ENCODE assay signal across 9 cellular contexts in the genomic region with DNA sequence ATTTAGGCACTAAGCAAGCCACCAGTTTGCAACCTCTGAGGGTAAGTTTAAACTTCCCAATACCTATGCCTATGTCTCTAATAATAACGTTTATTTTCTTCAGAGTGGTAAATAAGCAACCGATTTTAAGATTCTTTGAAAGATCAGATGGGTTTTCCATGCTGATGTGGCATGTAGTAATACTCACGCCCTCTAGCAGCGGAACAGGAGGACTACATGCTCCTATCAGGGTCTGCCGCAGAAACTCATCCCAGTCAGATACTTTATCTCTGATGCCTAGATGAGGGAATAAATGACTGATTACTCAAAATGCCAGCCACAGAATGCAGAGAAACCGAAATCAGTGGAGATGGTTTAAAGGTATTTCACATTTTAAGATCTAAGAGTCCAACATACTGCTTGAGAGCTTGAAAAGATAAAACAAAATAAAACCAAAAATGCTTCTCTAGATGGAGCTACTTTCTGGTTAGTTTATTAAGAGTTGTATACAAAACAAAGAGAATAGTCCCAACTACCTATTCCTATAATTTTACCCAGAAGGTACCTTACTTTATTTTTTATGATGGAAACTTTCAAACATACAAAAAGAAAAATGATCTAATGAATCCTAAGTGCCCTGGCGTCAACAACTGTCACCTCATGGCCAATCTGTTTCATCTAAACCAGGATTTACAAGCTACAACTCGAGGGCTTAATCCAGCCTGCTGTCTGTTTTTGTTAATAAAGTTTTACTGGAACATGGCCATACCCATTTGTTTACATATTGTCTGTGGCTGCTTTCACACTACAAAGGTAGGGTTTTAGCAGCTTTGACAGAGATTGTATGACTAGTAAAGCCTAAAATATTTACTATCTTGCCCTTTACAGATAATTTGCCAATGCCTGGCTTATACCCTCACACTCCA. TPM values are rescaled to one million over a fixed set of nuclear protein-coding genes. Genes with fewer than 3 reads are reported as not detected.
A peak's percentile ranks its signal among the peaks of the same experiment; 100 is the strongest.
DNase-seq lines count a peak whose midpoint lies in the region; ATAC-seq, FAIRE-seq and TF ChIP-seq lines count a peak whose summit lies in the region.
"Had no signal": no experiment of that assay in that cellular context is flagged by ENCODE, and none has a peak within 500 bp of the region (broad histone marks: within the 10 kb centered on the region; RNA-seq: fewer than 3 reads in every experiment).

No MANE protein-coding gene starts in this region.

- no peaks in the 10 kb centered on the region for H3K4me1 Mint-ChIP-seq in Caco-2 (ENCODE audit: low read depth, unreplicated experiment)
- H3K4me1 Mint-ChIP-seq in activated CD4-positive, alpha-beta memory T cell treated with anti-CD3 and anti-CD28 coated beads, Interleukin-2, amount 10 ng/mL, durations not matched to agents 7 days and 5 days = peaks cover 4% of the 10 kb centered on the region
- peaks cover 2 to 4% of the 10 kb centered on the region in 2 donors for H3K4me1 Mint-ChIP-seq in effector memory CD8-positive, alpha-beta T cell (ENCODE audit: low read depth in 2 of 2)

- H3K4me3 ChIP-seq in Caco-2 (ENCODE audit: low read depth, low read length) (no peak overlapping the region), mesendoderm (ENCODE audit: low read length) (no peak overlapping the region)

- no TSS peak for BruUV-seq in Caco-2 (replicated peaks; lab: Mats Ljungman, UMichigan)

- intact Hi-C loops in Caco-2 (cut with micrococcal nuclease; ENCODE audit: unreplicated experiment) = loop anchor here (1.0 to 5.0 kb wide), 3 partner anchors 84 to 137 kb away; a partner anchor contains a TSS

- CTCF ChIA-PET in Caco-2 (lab: Charles Lee) = interaction anchor here (0.6 to 1.4 kb wide), 3 partner anchors 36 to 85 kb away, joined by 3 to 4 read pairs (median 3); no protein-coding TSS in a partner anchor
- CTCF ChIA-PET in activated CD4-positive, alpha-beta memory T cell treated with anti-CD3 and anti-CD28 coated beads, Interleukin-2, amount 10 ng/mL, durations not matched to agents 7 days and 5 days (lab: Charles Lee) = interaction anchor here (0.6 to 2.1 kb wide), 19 partner anchors 8 to 229 kb away, joined by 3 to 11 read pairs (median 3); a partner anchor contains a TSS

- no peak for TF ChIP-seq POLR2A in H54 (IDR thresholded peaks at IDR 0.05; ENCODE audit: low read depth, low read length)

- no peak overlapping the region for H4K5ac ChIP-seq in mesendoderm (ENCODE audit: low read length)

- H3K4me1 ChIP-seq in Caco-2 = no peaks in the 10 kb centered on the region
- H3K4me1 ChIP-seq in mesendoderm (ENCODE audit: control insufficient read depth, low read depth, low read length) = no peaks in the 10 kb centered on the region

- H3K79me1 ChIP-seq in mesendoderm (ENCODE audit: low read length) = no peaks in the 10 kb centered on the region

- H3K79me2 ChIP-seq in mesendoderm (ENCODE audit: control insufficient read depth, insufficient read depth, low read length) = no peaks in the 10 kb centered on the region

- peak; percentile 69 to 87 for TF ChIP-seq CTCF in Caco-2 (IDR thresholded peaks at IDR 0.05; ENCODE audit: insufficient read depth in 1 of 2, low read depth in 1 of 2, low read length in 1 of 2, severe bottlenecking in 1 of 2, unreplicated experiment in 1 of 2)

- no peak overlapping the region for H2BK5ac ChIP-seq in mesendoderm (ENCODE audit: low read length)

- no peak overlapping the region for H3K4ac ChIP-seq in mesendoderm (ENCODE audit: low read depth, low read length)

- peak; percentile 97 for ATAC-seq in effector memory CD8-positive, alpha-beta T cell (replicated peaks)
- ATAC-seq in HG02840 (IDR thresholded peaks at IDR 0.05; ENCODE audit: low FRiP score, unreplicated experiment) = no peak

- no peak overlapping the region for H2BK120ac ChIP-seq in mesendoderm (ENCODE audit: low read depth, low read length)

- DNase-seq in Caco-2 = peak; percentile 51 to 52
- peak; percentile 31 for DNase-seq in H54 (ENCODE audit: insufficient read length, low spot score)
- DNase-seq in NCI-H510A (lab: John Stamatoyannopoulos, UW) = peak; percentile 3
- DNase-seq in activated CD4-positive, alpha-beta memory T cell treated with anti-CD3 and anti-CD28 coated beads, Interleukin-2, amount 10 ng/mL, durations not matched to agents 7 days and 5 days = peak; percentile 52
- DNase-seq in effector memory CD8-positive, alpha-beta T cell = peak; percentile 26 to 39 (median 33)
- peak; percentile 66 for DNase-seq in mesendoderm
- DNase-seq in stimulated activated CD8-positive, alpha-beta memory T cell treated with anti-CD3 and anti-CD28 coated beads, Interleukin-2, amount 100 ng/mL, for 48 hours (ENCODE audit: low read depth in 2 of 2) = peak; percentile 4 to 13

- H3K27ac Mint-ChIP-seq in Caco-2 (ENCODE audit: unreplicated experiment) = no peak overlapping the region
- no peak overlapping the region for H3K27ac Mint-ChIP-seq in activated CD4-positive, alpha-beta memory T cell treated with anti-CD3 and anti-CD28 coated beads, Interleukin-2, amount 10 ng/mL, durations not matched to agents 7 days and 5 days
- H3K27ac Mint-ChIP-seq in effector memory CD8-positive, alpha-beta T cell = peak overlapping the region; percentile 20 to 59
- H3K27ac Mint-ChIP-seq: T-helper 1 cell treated with Interleukin-12 subunit alpha and Interleukin-12 subunit beta and Interleukin-4 antibody, amounts not matched to agents 30 μg/mL and 1 μg/mL, for 36 hours had no signal

- H3K27ac ChIP-seq in mesendoderm (ENCODE audit: low read depth, low read length) = no peak overlapping the region

- peaks cover 37% of the 10 kb centered on the region for H3K36me3 Mint-ChIP-seq in Caco-2 (ENCODE audit: insufficient read depth, unreplicated experiment)
- peaks cover 6% of the 10 kb centered on the region for H3K36me3 Mint-ChIP-seq in activated CD4-positive, alpha-beta memory T cell treated with anti-CD3 and anti-CD28 coated beads, Interleukin-2, amount 10 ng/mL, durations not matched to agents 7 days and 5 days (ENCODE audit: low read depth)
- peaks cover 22% of the 10 kb centered on the region for H3K36me3 Mint-ChIP-seq in effector memory CD8-positive, alpha-beta T cell (ENCODE audit: insufficient read depth)

- H3K18ac ChIP-seq in mesendoderm (ENCODE audit: low read length) = no peak overlapping the region

- no peak overlapping the region for H3K4me2 ChIP-seq in mesendoderm (ENCODE audit: low read length)

- no CpG with 5 or more reads among the region's 8 CpGs for WGBS in mesendoderm (ENCODE audit: extremely low coverage, insufficient coverage, low lambda C conversion rate)

- H4K8ac ChIP-seq in mesendoderm (ENCODE audit: low read depth, low read length) = no peak overlapping the region

- H3K4me3 Mint-ChIP-seq in Caco-2 (ENCODE audit: unreplicated experiment) = no peak overlapping the region
- H3K4me3 Mint-ChIP-seq in activated CD4-positive, alpha-beta memory T cell treated with anti-CD3 and anti-CD28 coated beads, Interleukin-2, amount 10 ng/mL, durations not matched to agents 7 days and 5 days = no peak overlapping the region
- no peak overlapping the region for H3K4me3 Mint-ChIP-seq in effector memory CD8-positive, alpha-beta T cell
- H3K4me3 Mint-ChIP-seq: T-helper 1 cell treated with Interleukin-12 subunit alpha and Interleukin-12 subunit beta and Interleukin-4 antibody, amounts not matched to agents 30 μg/mL and 1 μg/mL, for 36 hours had no signal

- H3K27me3 ChIP-seq in Caco-2 (replicated peaks; ENCODE audit: control insufficient read depth, insufficient read depth, low read length) (no peaks in the 10 kb centered on the region), mesendoderm (ENCODE audit: insufficient read depth, low read length, poor library complexity) (no peaks in the 10 kb centered on the region)

- no peak overlapping the region for H3K9ac ChIP-seq in mesendoderm (ENCODE audit: low read length)

- no peak overlapping the region for H3K56ac ChIP-seq in mesendoderm (ENCODE audit: low read length)

- no peak overlapping the region for H2BK15ac ChIP-seq in mesendoderm (replicated peaks; ENCODE audit: low read depth)

- no peaks in the 10 kb centered on the region for H3K9me3 Mint-ChIP-seq in Caco-2 (ENCODE audit: unreplicated experiment)
- H3K9me3 Mint-ChIP-seq in activated CD4-positive, alpha-beta memory T cell treated with anti-CD3 and anti-CD28 coated beads, Interleukin-2, amount 10 ng/mL, durations not matched to agents 7 days and 5 days = no peaks in the 10 kb centered on the region
- no peaks in the 10 kb centered on the region for H3K9me3 Mint-ChIP-seq in effector memory CD8-positive, alpha-beta T cell
- H3K9me3 Mint-ChIP-seq: T-helper 1 cell treated with Interleukin-12 subunit alpha and Interleukin-12 subunit beta and Interleukin-4 antibody, amounts not matched to agents 30 μg/mL and 1 μg/mL, for 36 hours had no signal

- H3K9me3 ChIP-seq in Caco-2 = no peaks in the 10 kb centered on the region

- H2AK5ac ChIP-seq in mesendoderm (ENCODE audit: low read length) = no peak overlapping the region

- H3K23ac ChIP-seq in mesendoderm (ENCODE audit: low read length) = no peak overlapping the region

- H3K27me3 Mint-ChIP-seq in Caco-2 (ENCODE audit: insufficient read depth, unreplicated experiment) = no peaks in the 10 kb centered on the region
- no peaks in the 10 kb centered on the region for H3K27me3 Mint-ChIP-seq in activated CD4-positive, alpha-beta memory T cell treated with anti-CD3 and anti-CD28 coated beads, Interleukin-2, amount 10 ng/mL, durations not matched to agents 7 days and 5 days
- no peaks in the 10 kb centered on the region for H3K27me3 Mint-ChIP-seq in effector memory CD8-positive, alpha-beta T cell

- POLR2A ChIA-PET in Caco-2 (lab: Charles Lee) = no interaction called here
- POLR2A ChIA-PET in activated CD4-positive, alpha-beta memory T cell treated with anti-CD3 and anti-CD28 coated beads, Interleukin-2, amount 10 ng/mL, durations not matched to agents 7 days and 5 days (lab: Charles Lee) = interaction anchor here (1.0 kb wide), 1 partner anchor 110 kb away, joined by 3 read pairs; no protein-coding TSS in a partner anchor

- no peaks in the 10 kb centered on the region for H3K36me3 ChIP-seq in Caco-2 (ENCODE audit: control insufficient read depth, insufficient read depth, low read length)
- no peaks in the 10 kb centered on the region for H3K36me3 ChIP-seq in mesendoderm (ENCODE audit: control insufficient read depth, insufficient read depth, low read length)

- FAIRE-seq in H54 (lab: Jason Lieb, UNC) = peak; percentile 96

RNA-seq across cellular contexts. Expression of a gene that starts 37.5 kb away (rescaled TPM):
- total RNA-seq in Caco-2 (2022) = 13.5 and 13.9 TPM in 2 replicates
- 10 to 100 TPM; 31.9 to 34.7 TPM for total RNA-seq in activated CD4-positive, alpha-beta memory T cell treated with anti-CD3 and anti-CD28 coated beads, Interleukin-2, amount 10 ng/mL, durations not matched to agents 7 days and 5 days
- polyA plus RNA-seq in mesendoderm (2013, experiment 1 of 2) = 19.3 TPM
- 20.8 TPM for polyA plus RNA-seq in mesendoderm (2013, experiment 2 of 2)

Comparison
In these comparisons a context has a peak if more than half of its experiments do, and no peak if none do; other contexts are left out.
1. DNase-seq: peak in every context shown above with its lines; median percentile 66 in mesendoderm; 52 in activated CD4-positive, alpha-beta memory T cell treated with anti-CD3 and anti-CD28 coated beads, Interleukin-2, amount 10 ng/mL, durations not matched to agents 7 days and 5 days; 52 in Caco-2; 33 in effector memory CD8-positive, alpha-beta T cell; 31 in H54; 8 in stimulated activated CD8-positive, alpha-beta memory T cell treated with anti-CD3 and anti-CD28 coated beads, Interleukin-2, amount 100 ng/mL, for 48 hours; 3 in NCI-H510A.
2. H3K27ac Mint-ChIP-seq: peak in effector memory CD8-positive, alpha-beta T cell (2 of 2); none in Caco-2 (single experiment) and activated CD4-positive, alpha-beta memory T cell treated with anti-CD3 and anti-CD28 coated beads, Interleukin-2, amount 10 ng/mL, durations not matched to agents 7 days and 5 days (single experiment).